ENCODE assay signal across 13 cellular contexts in genomic region chr13:79492918-79493594, GRCh38. TPM values are rescaled to one million over a fixed set of nuclear protein-coding genes. Genes with fewer than 3 reads are reported as not detected.
A peak's percentile ranks its signal among the peaks of the same experiment; 100 is the strongest.
DNase-seq lines count a peak whose midpoint lies in the region; ATAC-seq lines count a peak whose summit lies in the region.
"Had no signal": no experiment of that assay in that cellular context is flagged by ENCODE, and none has a peak within 500 bp of the region (broad histone marks: within the 10 kb centered on the region; RNA-seq: fewer than 3 reads in every experiment).

No MANE protein-coding gene starts in this region.

- peak overlapping the region; percentile 84 for H3K27ac Mint-ChIP-seq in activated naive CD4-positive, alpha-beta T cell treated with anti-CD3 and anti-CD28 coated beads, Interleukin-2, amount 10 ng/mL, durations not matched to agents 7 days and 5 days
- peak overlapping the region; percentile 0 to 16 for H3K27ac Mint-ChIP-seq in T-cell

- ATAC-seq in T-cell (replicated peaks in 1 of 4): no peak
- ATAC-seq in GM18511 (IDR thresholded peaks at IDR 0.05; ENCODE audit: unreplicated experiment): no peak
- no peak for ATAC-seq in GM18498 (IDR thresholded peaks at IDR 0.05; ENCODE audit: unreplicated experiment)

- no peak overlapping the region for H3K4me3 ChIP-seq in subcutaneous abdominal adipose tissue (ENCODE audit: low read depth in 1 of 5, low read length in 5 of 5)
- H3K4me3 ChIP-seq: Peyer's patch had no signal

- H3K4me1 ChIP-seq in subcutaneous abdominal adipose tissue (ENCODE audit: control insufficient read depth in 5 of 5, insufficient read depth in 5 of 5, low read length in 5 of 5): peaks cover 0 to 31% (median 20%) of the 10 kb centered on the region in 5 donors
- H3K4me1 ChIP-seq: Peyer's patch had no signal

- peaks cover 75% of the 10 kb centered on the region for H3K4me1 Mint-ChIP-seq in activated naive CD4-positive, alpha-beta T cell treated with anti-CD3 and anti-CD28 coated beads, Interleukin-2, amount 10 ng/mL, durations not matched to agents 7 days and 5 days
- peaks cover 44 to 57% (median 56%) of the 10 kb centered on the region in 3 donors for H3K4me1 Mint-ChIP-seq in T-cell

- DNase-seq in activated naive CD4-positive, alpha-beta T cell treated with anti-CD3 and anti-CD28 coated beads, Interleukin-2, amount 10 ng/mL, durations not matched to agents 7 days and 5 days: no peak
- no peak for DNase-seq in activated naive CD4-positive, alpha-beta T cell treated with Interleukin-2 at 50 U/mL for 16 hours
- no peak for DNase-seq in T-cell
- no peak for DNase-seq in epithelial cell of prostate (ENCODE audit: low read depth, low spot score)
- no peak for DNase-seq in DMS153 (lab: John Stamatoyannopoulos, UW)
- DNase-seq: aorta, NCI-H1105, NCI-H446 treated with DMSO at 0.1 percent for 48 hours, Peyer's patch had no signal

- H3K36me3 ChIP-seq in subcutaneous abdominal adipose tissue (ENCODE audit: control insufficient read depth in 5 of 5, insufficient read depth in 5 of 5, low read length in 5 of 5): no peaks in the 10 kb centered on the region
- H3K36me3 ChIP-seq: Peyer's patch had no signal

- POLR2A ChIA-PET in T-cell (lab: Charles Lee): interaction anchor here in 1 of 2 donors (0.6 to 0.7 kb wide), 2 partner anchors 20 to 701 kb away, joined by 3 to 4 read pairs; no protein-coding TSS in a partner anchor

- no peaks in the 10 kb centered on the region for H3K9me3 ChIP-seq in subcutaneous abdominal adipose tissue (ENCODE audit: control insufficient read depth in 5 of 5, low read length in 5 of 5)
- H3K9me3 ChIP-seq: Peyer's patch had no signal

- no peaks in the 10 kb centered on the region for H3K27me3 Mint-ChIP-seq in activated naive CD4-positive, alpha-beta T cell treated with anti-CD3 and anti-CD28 coated beads, Interleukin-2, amount 10 ng/mL, durations not matched to agents 7 days and 5 days
- H3K27me3 Mint-ChIP-seq in T-cell: no peaks in the 10 kb centered on the region

- peaks cover 3% of the 10 kb centered on the region for H3K9me3 Mint-ChIP-seq in activated naive CD4-positive, alpha-beta T cell treated with anti-CD3 and anti-CD28 coated beads, Interleukin-2, amount 10 ng/mL, durations not matched to agents 7 days and 5 days
- H3K9me3 Mint-ChIP-seq in T-cell: no peaks in the 10 kb centered on the region

- H3K4me3 Mint-ChIP-seq in activated naive CD4-positive, alpha-beta T cell treated with anti-CD3 and anti-CD28 coated beads, Interleukin-2, amount 10 ng/mL, durations not matched to agents 7 days and 5 days: peak overlapping the region; percentile 52
- peak overlapping the region in 2 of 3 donors; percentile 10 to 51 for H3K4me3 Mint-ChIP-seq in T-cell

- H3K9ac ChIP-seq in subcutaneous abdominal adipose tissue (ENCODE audit: low read length in 5 of 5): peak overlapping the region in 1 of 5 donors; percentile 17
- H3K9ac ChIP-seq: parathyroid adenoma had no signal

- H3K27ac ChIP-seq in epithelial cell of prostate (peak overlapping the region; percentile 96), subcutaneous abdominal adipose tissue (ENCODE audit: low read depth, low read length) (peak overlapping the region; percentile 85)
- H3K27ac ChIP-seq: parathyroid adenoma, Peyer's patch had no signal

- H3K27me3 ChIP-seq in subcutaneous abdominal adipose tissue (ENCODE audit: control insufficient read depth in 5 of 5, insufficient read depth in 4 of 5, low read length in 5 of 5): no peaks in the 10 kb centered on the region
- H3K27me3 ChIP-seq: Peyer's patch had no signal

- CTCF ChIA-PET in activated naive CD4-positive, alpha-beta T cell treated with anti-CD3 and anti-CD28 coated beads, Interleukin-2, amount 10 ng/mL, durations not matched to agents 7 days and 5 days (lab: Charles Lee): interaction anchor here (0.8 to 1.9 kb wide), 6 partner anchors 8 to 69 kb away, joined by 3 to 7 read pairs (median 4); no protein-coding TSS in a partner anchor
- CTCF ChIA-PET in T-cell (lab: Charles Lee): interaction anchor here in 1 of 2 donors (1.2 kb wide), 1 partner anchor 9 kb away, joined by 3 read pairs; no protein-coding TSS in a partner anchor

- peaks cover 14% of the 10 kb centered on the region for H3K36me3 Mint-ChIP-seq in activated naive CD4-positive, alpha-beta T cell treated with anti-CD3 and anti-CD28 coated beads, Interleukin-2, amount 10 ng/mL, durations not matched to agents 7 days and 5 days
- H3K36me3 Mint-ChIP-seq in T-cell: peaks cover 7% of the 10 kb centered on the region

RNA-seq across cellular contexts. Expression of gene NDFIP2, which starts 12.1 kb away (rescaled TPM):
- total RNA-seq in T-cell: 1 to 10 TPM; 3.1 to 6.8 (median 5.0) TPM
